In genomic region chr6:53300656-53301551, GRCh38 we compare ENCODE assay signal across 1 cellular context.
TF ChIP-seq lines count a peak whose summit lies in the region.

No MANE protein-coding gene starts in this region.

TF ChIP-seq in IMR-90, 13 proteins besides CTCF, POLR2A, EP300 and RAD21 (continued from another document):
- TF ChIP-seq CEBPB (IDR thresholded peaks at IDR 0.05; ENCODE audit: low read depth, low read length) = no peak
TF ChIP-seq in IMR-90: peak in this region for 0.
